In the genomic region with DNA sequence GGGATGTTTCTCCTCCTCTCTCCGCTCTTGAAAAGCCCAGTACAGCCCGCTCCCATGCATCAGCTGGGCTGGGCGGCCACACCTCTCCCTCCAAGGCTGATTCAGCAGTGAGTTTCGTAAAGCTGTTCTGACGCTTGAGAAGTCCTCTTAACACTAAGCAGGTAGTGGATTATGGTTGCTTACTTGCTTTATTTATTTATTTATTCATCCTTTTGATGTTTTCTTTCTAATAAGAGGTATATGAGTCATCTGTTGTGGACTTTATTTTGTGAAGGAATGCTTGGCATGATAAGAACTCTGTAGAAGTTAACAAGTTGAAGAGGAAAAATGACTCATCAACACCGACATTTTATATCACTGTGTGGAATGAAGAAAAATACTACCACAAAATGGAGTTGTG, we compare ENCODE assay signal across 11 cellular contexts.
A peak's percentile ranks its signal among the peaks of the same experiment; 100 is the strongest.
DNase-seq lines count a peak whose midpoint lies in the region; TF ChIP-seq lines count a peak whose summit lies in the region.
"Had no signal": no experiment of that assay in that cellular context is flagged by ENCODE, and none has a peak within 500 bp of the region (broad histone marks: within the 10 kb centered on the region; RNA-seq: fewer than 3 reads in every experiment).

No MANE protein-coding gene starts in this region.

- DNase-seq in H4 (ENCODE audit: low spot score) (peak; percentile 91), RPMI7951 (ENCODE audit: low read depth) (peak; percentile 88), foreskin fibroblast (peak; percentile 60 to 65), renal cortical epithelial cell (ENCODE audit: low read depth) (peak; percentile 99), osteoblast (ENCODE audit: insufficient read length, low spot score, missing footprints) (no peak), SHP77 treated with DMSO at 0.1 percent for 48 hours (lab: John Stamatoyannopoulos, UW) (no peak), GM19240 (ENCODE audit: insufficient read length, low spot score) (no peak), nucleus accumbens (lab: John Stamatoyannopoulos, UW) (no peak)
- DNase-seq: activated CD4-positive, alpha-beta T cell treated with anti-CD3 and anti-CD28 coated beads, Interleukin-2, amount 10 ng/mL, durations not matched to agents 24 days and 14 days; stomach had no signal

- no peak overlapping the region for H3K27ac ChIP-seq in osteoblast (ENCODE audit: low read depth, low read length)
- H3K27ac ChIP-seq: esophagus muscularis mucosa, stomach had no signal

- H3K9me3 ChIP-seq in osteoblast (ENCODE audit: low read depth, low read length), result no peaks in the 10 kb centered on the region
- H3K9me3 ChIP-seq: esophagus muscularis mucosa, stomach had no signal

- no peaks in the 10 kb centered on the region for H3K36me3 ChIP-seq in osteoblast (ENCODE audit: insufficient read depth, low read length)
- H3K36me3 ChIP-seq: esophagus muscularis mucosa, stomach had no signal

- no peaks in the 10 kb centered on the region for H3K79me2 ChIP-seq in osteoblast (ENCODE audit: insufficient read depth, low read length)

- H4K20me1 ChIP-seq in osteoblast (ENCODE audit: insufficient read depth, low read length), result no peaks in the 10 kb centered on the region

- H3K4me1 ChIP-seq in osteoblast (ENCODE audit: insufficient read depth, low read length), result no peaks in the 10 kb centered on the region

- no peak overlapping the region for H2AFZ ChIP-seq in osteoblast (ENCODE audit: low read length)

- no peaks in the 10 kb centered on the region for H3K27me3 ChIP-seq in osteoblast (ENCODE audit: insufficient read depth, low read length)
- H3K27me3 ChIP-seq: esophagus muscularis mucosa, stomach had no signal

- H3K4me3 ChIP-seq in foreskin fibroblast (ENCODE audit: low read depth in 1 of 2, low read length in 2 of 2) (no peak overlapping the region), osteoblast (ENCODE audit: insufficient read depth, low read length) (no peak overlapping the region)
- H3K4me3 ChIP-seq: esophagus muscularis mucosa, stomach had no signal

- H3K4me2 ChIP-seq in osteoblast (ENCODE audit: insufficient read depth, low read length), result no peak overlapping the region

- TF ChIP-seq CTCF in foreskin fibroblast (IDR thresholded peaks at IDR 0.05; ENCODE audit: low read depth, low read length) (no peak), osteoblast (IDR thresholded peaks at IDR 0.05; ENCODE audit: extremely low read depth, low read depth, low read length) (no peak)

Comparison
In these comparisons a context has a peak if more than half of its experiments do, and no peak if none do; other contexts are left out.
1. DNase-seq: peak in H4 (single experiment), RPMI7951 (single experiment), foreskin fibroblast (2 of 2) and renal cortical epithelial cell (single experiment); none in osteoblast (single experiment), SHP77 treated with DMSO at 0.1 percent for 48 hours (single experiment), GM19240 (single experiment) and nucleus accumbens (0 of 56).